ENCODE assay signal across 12 cellular contexts in genomic region chr15:39622660-39623549, GRCh38. TPM values are rescaled to one million over a fixed set of nuclear protein-coding genes. Genes with fewer than 3 reads are reported as not detected.
DNase-seq lines count a peak whose midpoint lies in the region; ATAC-seq and TF ChIP-seq lines count a peak whose summit lies in the region.
"Had no signal": no experiment of that assay in that cellular context is flagged by ENCODE, and none has a peak within 500 bp of the region (broad histone marks: within the 10 kb centered on the region; RNA-seq: fewer than 3 reads in every experiment).

No MANE protein-coding gene starts in this region.

- H3K4me3 Mint-ChIP-seq in activated naive CD8-positive, alpha-beta T cell treated with anti-CD3 and anti-CD28 coated beads, Interleukin-2, amount 10 ng/mL, durations not matched to agents 7 days and 5 days = peak overlapping the region; percentile 48
- no peak overlapping the region for H3K4me3 Mint-ChIP-seq in mesothelial cell of epicardium

- no peak for DNase-seq in activated naive CD8-positive, alpha-beta T cell treated with anti-CD3 and anti-CD28 coated beads, Interleukin-2, amount 10 ng/mL, durations not matched to agents 7 days and 5 days
- DNase-seq in mesothelial cell of epicardium (ENCODE audit: low spot score in 2 of 2, unreplicated experiment in 2 of 2) (no peak), prostate gland (ENCODE audit: low spot score) (no peak), GDM1 (lab: John Stamatoyannopoulos, UW) (no peak), A673 (ENCODE audit: low spot score) (no peak)
- DNase-seq: aorta; mammary epithelial cell; stimulated activated CD4-positive, alpha-beta T cell treated with anti-CD3 and anti-CD28 coated beads, Interleukin-4, amount 100 ng/mL, for 1 hour had no signal

- H3K27me3 ChIP-seq in BLaER1 treated with 17β-estradiol and CSF1 and Interleukin-3, amounts not matched to agents 10 nM and 100 nM = no peaks in the 10 kb centered on the region
- H3K27me3 ChIP-seq in prostate gland (replicated peaks; ENCODE audit: insufficient read depth) (no peaks in the 10 kb centered on the region), A673 (replicated peaks; ENCODE audit: insufficient read depth, low read depth, low read length, poor library complexity) (no peaks in the 10 kb centered on the region)

- H3K27me3 Mint-ChIP-seq in activated naive CD8-positive, alpha-beta T cell treated with anti-CD3 and anti-CD28 coated beads, Interleukin-2, amount 10 ng/mL, durations not matched to agents 7 days and 5 days = no peaks in the 10 kb centered on the region
- no peaks in the 10 kb centered on the region for H3K27me3 Mint-ChIP-seq in mesothelial cell of epicardium (ENCODE audit: low read depth)

- TF ChIP-seq CTCF in mesothelial cell of epicardium (IDR thresholded peaks at IDR 0.05; ENCODE audit: unreplicated experiment) (no peak), prostate gland (IDR thresholded peaks at IDR 0.05) (no peak), A673 (conservative IDR thresholded peaks at IDR 0.05; ENCODE audit: low read depth, low read length) (no peak)

- intact Hi-C loops in prostate gland (cut with DNase I) = no loop called here
- intact Hi-C loops in A673 (cut with micrococcal nuclease; ENCODE audit: unreplicated experiment) = no loop called here

- peak overlapping the region in 5 of 11 experiments; percentile 68 to 90 (median 85); a peak in 10 of 22 replicates for H3K27ac ChIP-seq in BLaER1 treated with 17β-estradiol and CSF1 and Interleukin-3, amounts not matched to agents 10 nM and 100 nM
- no peak overlapping the region for H3K27ac ChIP-seq in prostate gland
- H3K27ac ChIP-seq in A673 (ENCODE audit: low read depth, low read length, poor library complexity, severe bottlenecking) = no peak overlapping the region

- BruUV-seq in A673 (replicated peaks; lab: Mats Ljungman, UMichigan) = no TSS peak

- TF ChIP-seq POLR2A in prostate gland (IDR thresholded peaks at IDR 0.05) = no peak

- no peaks in the 10 kb centered on the region for H3K36me3 ChIP-seq in BLaER1 treated with 17β-estradiol and CSF1 and Interleukin-3, amounts not matched to agents 10 nM and 100 nM
- no peaks in the 10 kb centered on the region for H3K36me3 ChIP-seq in prostate gland
- no peaks in the 10 kb centered on the region for H3K36me3 ChIP-seq in A673 (ENCODE audit: insufficient read depth, low read length, poor library complexity, severe bottlenecking)

- peak; percentile 6 for ATAC-seq in GM18870 (IDR thresholded peaks at IDR 0.05; ENCODE audit: unreplicated experiment)
- peak; percentile 3 for ATAC-seq in HG03460 (IDR thresholded peaks at IDR 0.05; ENCODE audit: unreplicated experiment)
- no peak for ATAC-seq in activated naive CD8-positive, alpha-beta T cell treated with anti-CD3 and anti-CD28 coated beads, Interleukin-2, amount 10 ng/mL, durations not matched to agents 7 days and 5 days (ENCODE audit: low read depth)
- ATAC-seq: K562 had no signal

- peaks cover 28% of the 10 kb centered on the region for H3K36me3 Mint-ChIP-seq in activated naive CD8-positive, alpha-beta T cell treated with anti-CD3 and anti-CD28 coated beads, Interleukin-2, amount 10 ng/mL, durations not matched to agents 7 days and 5 days
- H3K36me3 Mint-ChIP-seq in mesothelial cell of epicardium = no peaks in the 10 kb centered on the region

- H3K27ac Mint-ChIP-seq in activated naive CD8-positive, alpha-beta T cell treated with anti-CD3 and anti-CD28 coated beads, Interleukin-2, amount 10 ng/mL, durations not matched to agents 7 days and 5 days = peak overlapping the region; percentile 99
- no peak overlapping the region for H3K27ac Mint-ChIP-seq in mesothelial cell of epicardium

- H3K4me3 ChIP-seq in BLaER1 treated with 17β-estradiol and CSF1 and Interleukin-3, amounts not matched to agents 10 nM and 100 nM = no peak overlapping the region
- H3K4me3 ChIP-seq in prostate gland (no peak overlapping the region), A673 (ENCODE audit: low read depth, low read length, poor library complexity, severe bottlenecking) (no peak overlapping the region)
- H3K4me3 ChIP-seq: K562 had no signal

- no peak overlapping the region for H3K9ac ChIP-seq in BLaER1 treated with 17β-estradiol and CSF1 and Interleukin-3, amounts not matched to agents 10 nM and 100 nM

- peaks cover 48% of the 10 kb centered on the region for H3K4me1 Mint-ChIP-seq in activated naive CD8-positive, alpha-beta T cell treated with anti-CD3 and anti-CD28 coated beads, Interleukin-2, amount 10 ng/mL, durations not matched to agents 7 days and 5 days
- peaks cover under 1% of the 10 kb centered on the region for H3K4me1 Mint-ChIP-seq in mesothelial cell of epicardium

- peaks cover 0 to 20% (median 13%) of the 10 kb centered on the region in 11 experiments; a peak in 17 of 22 replicates for H3K9me3 ChIP-seq in BLaER1 treated with 17β-estradiol and CSF1 and Interleukin-3, amounts not matched to agents 10 nM and 100 nM (replicated peaks in 1 of 11)
- H3K9me3 ChIP-seq in prostate gland (no peaks in the 10 kb centered on the region), A673 (ENCODE audit: low read depth, low read length, poor library complexity, severe bottlenecking) (no peaks in the 10 kb centered on the region)

- peak overlapping the region; percentile 58 to 89 (median 79); a peak in 21 of 22 replicates for H3K4me2 ChIP-seq in BLaER1 treated with 17β-estradiol and CSF1 and Interleukin-3, amounts not matched to agents 10 nM and 100 nM

- H4K20me1 ChIP-seq in BLaER1 treated with 17β-estradiol and CSF1 and Interleukin-3, amounts not matched to agents 10 nM and 100 nM = no peaks in the 10 kb centered on the region

- WGBS in prostate gland = 43% methylated on average over 7 of the region's 7 CpGs

- H3K9me3 Mint-ChIP-seq in activated naive CD8-positive, alpha-beta T cell treated with anti-CD3 and anti-CD28 coated beads, Interleukin-2, amount 10 ng/mL, durations not matched to agents 7 days and 5 days = peaks cover 12% of the 10 kb centered on the region
- peaks cover 6% of the 10 kb centered on the region for H3K9me3 Mint-ChIP-seq in mesothelial cell of epicardium

- CTCF ChIA-PET in A673 (lab: Charles Lee) = no interaction called here

- POLR2A ChIA-PET in activated naive CD8-positive, alpha-beta T cell treated with anti-CD3 and anti-CD28 coated beads, Interleukin-2, amount 10 ng/mL, durations not matched to agents 7 days and 5 days (lab: Charles Lee) = interaction anchor here (0.6 to 3.2 kb wide), 9 partner anchors 13 to 480 kb away, joined by 3 to 12 read pairs (median 4); partner anchors contain the start of genes FSIP1 and THBS1
- POLR2A ChIA-PET in A673 (lab: Charles Lee; ENCODE audit: low non-redundant PET) = no interaction called here

- peaks cover 29 to 51% (median 35%) of the 10 kb centered on the region in 10 experiments for H3K4me1 ChIP-seq in BLaER1 treated with 17β-estradiol and CSF1 and Interleukin-3, amounts not matched to agents 10 nM and 100 nM
- H3K4me1 ChIP-seq in prostate gland (replicated peaks) (no peaks in the 10 kb centered on the region), A673 (ENCODE audit: insufficient read depth, low read length, poor library complexity, severe bottlenecking) (no peaks in the 10 kb centered on the region)

RNA-seq across cellular contexts. Expression of gene THBS1, which starts 42.0 kb away (rescaled TPM):
- total RNA-seq in activated naive CD8-positive, alpha-beta T cell treated with anti-CD3 and anti-CD28 coated beads, Interleukin-2, amount 10 ng/mL, durations not matched to agents 7 days and 5 days = 1 to 10 TPM; 5.4 to 6.0 TPM
- total RNA-seq in mesothelial cell of epicardium (332 to 367 TPM (median 337 TPM) in 3 replicates), prostate gland (10 to 100 TPM; 50.1 to 95.7 TPM), A673 (2021) (0.76 and 0.80 TPM in 2 replicates)

Comparison
In these comparisons a context has a peak if more than half of its experiments do, and no peak if none do; other contexts are left out.
1. RNA of gene THBS1, which starts 42.0 kb away (total RNA-seq): 332 to 367 TPM in mesothelial cell of epicardium and 50.1 to 95.7 TPM in prostate gland; 5.4 to 6.0 TPM in activated naive CD8-positive, alpha-beta T cell treated with anti-CD3 and anti-CD28 coated beads, Interleukin-2, amount 10 ng/mL, durations not matched to agents 7 days and 5 days and 0.76 to 0.80 TPM in A673; every median in the first group is over 4 times any median in the second.